Comparison of ENCODE assay signal across 14 cellular contexts in genomic region chr10:94264085-94264484, GRCh38.
"Had no signal": no experiment of that assay in that cellular context is flagged by ENCODE, and none has a peak within 500 bp of the region (broad histone marks: within the 10 kb centered on the region; RNA-seq: fewer than 3 reads in every experiment).

No MANE protein-coding gene starts in this region.

- H3K27me3 ChIP-seq: esophagus muscularis mucosa, gastrocnemius medialis, right atrium auricular region had no signal

- H3K4me3 ChIP-seq: esophagus muscularis mucosa, gastrocnemius medialis, mucosa of descending colon, right atrium auricular region, smooth muscle cell had no signal

- H3K4me1 ChIP-seq: gastrocnemius medialis had no signal

- H3K9me3 ChIP-seq: esophagus muscularis mucosa, gastrocnemius medialis, mucosa of descending colon, right atrium auricular region had no signal

- ATAC-seq: effector memory CD8-positive, alpha-beta T cell; gastrocnemius medialis; left lobe of liver; mucosa of descending colon; natural killer cell had no signal

- DNase-seq: effector memory CD8-positive, alpha-beta T cell; gastrocnemius medialis; glutamatergic neuron; islet precursor cell; mucosa of descending colon; natural killer cell; stimulated activated CD4-positive, alpha-beta T cell treated with anti-CD3 and anti-CD28 coated beads, Interleukin-2, amount 100 ng/mL, for 48 hours; stimulated activated naive CD4-positive, alpha-beta T cell treated with Interleukin-2 at 50 U/mL for 16 hours; trophoblast cell had no signal

- H3K27ac ChIP-seq: epithelial cell of prostate, esophagus muscularis mucosa, gastrocnemius medialis, right atrium auricular region had no signal

- H3K4me2 ChIP-seq: smooth muscle cell had no signal

- H3K36me3 ChIP-seq: gastrocnemius medialis had no signal
